ENCODE assay signal across 10 cellular contexts in the genomic region with DNA sequence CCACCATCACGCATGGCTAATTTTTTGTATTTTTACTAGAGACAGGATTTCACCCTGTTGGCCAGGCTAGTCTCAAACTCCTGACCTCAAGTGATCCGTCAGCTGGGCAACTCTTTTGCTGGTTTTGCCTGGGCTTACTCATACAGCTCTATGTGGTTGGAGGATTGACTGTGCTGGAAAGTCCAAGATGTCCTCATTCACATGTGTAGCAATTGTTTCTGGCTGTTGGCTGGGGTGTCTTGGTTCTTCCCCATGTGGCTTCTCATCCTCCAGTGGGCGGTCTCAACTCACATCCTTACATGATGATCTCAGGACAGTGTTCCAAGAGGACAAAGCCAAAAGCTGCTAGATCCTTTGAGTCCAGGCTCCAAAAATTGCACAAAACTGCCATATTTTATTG.
DNase-seq lines count a peak whose midpoint lies in the region; ATAC-seq lines count a peak whose summit lies in the region.
"Had no signal": no experiment of that assay in that cellular context is flagged by ENCODE, and none has a peak within 500 bp of the region (broad histone marks: within the 10 kb centered on the region; RNA-seq: fewer than 3 reads in every experiment).

No MANE protein-coding gene starts in this region.

- DNase-seq in fibroblast of gingiva (ENCODE audit: low read depth), result peak; percentile 24
- no peak for DNase-seq in NCI-H1048 (lab: John Stamatoyannopoulos, UW)
- DNase-seq in pons (ENCODE audit: low spot score), result no peak
- DNase-seq in stimulated activated CD4-positive, alpha-beta T cell treated with anti-CD3 and anti-CD28 coated beads, Interleukin-4, amount 100 ng/mL, for 1 hour, result no peak
- no peak for DNase-seq in AG08396 (ENCODE audit: low spot score)
- DNase-seq: glutamatergic neuron, mucosa of descending colon had no signal

- ATAC-seq in GM18502 (IDR thresholded peaks at IDR 0.05; ENCODE audit: poor library complexity, unreplicated experiment) (peak; percentile 92), GM21360 (IDR thresholded peaks at IDR 0.05; ENCODE audit: unreplicated experiment) (peak; percentile 89), HG03095 (IDR thresholded peaks at IDR 0.05; ENCODE audit: unreplicated experiment) (peak; percentile 87)
- ATAC-seq: mucosa of descending colon had no signal
